Comparison of ENCODE assay signal across 9 cellular contexts in the genomic region with DNA sequence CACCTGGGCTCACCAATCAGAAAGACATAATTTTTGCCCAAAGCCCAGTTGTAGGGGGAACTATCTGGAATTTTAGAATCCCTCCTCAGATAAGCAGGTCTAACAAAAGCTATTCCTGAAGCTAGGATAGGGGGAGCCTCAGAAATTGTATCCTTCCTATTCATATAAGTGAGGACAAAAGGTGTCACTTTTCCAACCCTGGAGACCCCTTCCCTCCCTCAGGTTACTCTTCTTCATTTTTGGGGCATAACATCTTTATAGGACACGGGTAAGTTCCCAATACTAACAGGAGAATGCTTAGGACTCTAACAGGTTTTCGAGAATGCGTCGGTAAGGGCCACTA. TPM values are rescaled to one million over a fixed set of nuclear protein-coding genes. Genes with fewer than 3 reads are reported as not detected.
"Had no signal": no experiment of that assay in that cellular context is flagged by ENCODE, and none has a peak within 500 bp of the region (broad histone marks: within the 10 kb centered on the region; RNA-seq: fewer than 3 reads in every experiment).

No MANE protein-coding gene starts in this region.

RNA-seq across cellular contexts. Expression of a gene that starts 1.1 kb away (rescaled TPM):
- total RNA-seq: aorta, ascending aorta, bronchial epithelial cell, cardiac muscle cell, chondrocyte had no signal

RNA-seq across cellular contexts. Expression of a gene that starts 58.7 kb away (rescaled TPM):
- total RNA-seq: activated naive CD4-positive, alpha-beta T cell treated with anti-CD3 and anti-CD28 coated beads, Interleukin-2, amount 50 U/mL, for 72 hours; activated naive CD8-positive, alpha-beta T cell treated with anti-CD3 and anti-CD28 coated beads, Interleukin-2, amount 10 ng/mL, durations not matched to agents 7 days and 5 days; activated T-helper 1 cell treated with anti-CD3 and anti-CD28 coated beads, Interleukin-12 subunit alpha, Interleukin-12 subunit beta, Interleukin-2, Interleukin-4 antibody, amounts not matched to agents 30 ng/mL and 10 ng/mL and 1 ng/mL, durations not matched to agents 14 hours and 24 hours and 36 hours; activated T-helper 17 cell treated with anti-CD3 and anti-CD28 coated beads, Interleukin-2, amount 50 U/mL, for 72 hours; bronchial epithelial cell had no signal
